8 cellular contexts compared by ENCODE assay signal in the genomic region with DNA sequence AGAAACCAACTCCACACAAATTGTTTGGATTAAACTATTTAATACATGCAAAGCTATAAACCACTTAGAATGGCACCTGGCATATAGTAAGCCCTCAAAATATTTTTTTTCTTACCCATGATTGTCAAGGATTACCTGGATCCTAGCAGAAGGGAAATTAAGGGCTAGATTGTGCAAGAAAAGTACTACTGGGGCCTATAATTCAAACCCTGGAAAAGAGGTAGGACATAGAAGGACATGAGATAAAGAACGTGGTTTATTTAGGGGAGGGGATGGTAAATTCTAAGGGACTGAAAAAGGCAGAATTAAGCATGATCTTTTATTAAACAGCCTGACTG.
"Had no signal": no experiment of that assay in that cellular context is flagged by ENCODE, and none has a peak within 500 bp of the region (broad histone marks: within the 10 kb centered on the region; RNA-seq: fewer than 3 reads in every experiment).

No MANE protein-coding gene starts in this region.

- DNase-seq: GDM1, GF-D8 had no signal

- H3K4me3 ChIP-seq: GM12878 had no signal

- FAIRE-seq: G401.6, GM12878, GM12891, GM12892, GM18507, GM19239 had no signal
